In genomic region chr3:184713521-184713920, GRCh38 we compare ENCODE assay signal across 26 cellular contexts.
"Had no signal": no experiment of that assay in that cellular context is flagged by ENCODE, and none has a peak within 500 bp of the region (broad histone marks: within the 10 kb centered on the region; RNA-seq: fewer than 3 reads in every experiment).

No MANE protein-coding gene starts in this region.

- ATAC-seq: activated CD4-positive, CD25-positive, alpha-beta regulatory T cell treated with anti-CD3 and anti-CD28 coated beads, Interleukin-2, amount 50 U/mL, for 24 hours; SK-N-SH treated with all-trans-retinoic acid at 6 μM for 48 hours had no signal

- H3K27ac Mint-ChIP-seq: activated naive CD8-positive, alpha-beta T cell; activated T-cell treated with anti-CD3 and anti-CD28 coated beads, Interleukin-2, amount 50 U/mL, for 24 hours had no signal

- H3K4me3 Mint-ChIP-seq: activated T-cell treated with anti-CD3 and anti-CD28 coated beads, Interleukin-2, amount 50 U/mL, for 24 hours had no signal

- H3K27me3 ChIP-seq: brain microvascular endothelial cell, MG63, Peyer's patch, SJCRH30 had no signal

- H3K4me3 ChIP-seq: MG63, Peyer's patch, SJCRH30 had no signal

- H3K9me3 Mint-ChIP-seq: activated naive CD4-positive, alpha-beta T cell treated with anti-CD3 and anti-CD28 coated beads for 36 hours; activated T-cell treated with anti-CD3 and anti-CD28 coated beads, Interleukin-2, amount 50 U/mL, for 24 hours; activated T-helper 1 cell treated with anti-CD3 and anti-CD28 coated beads, Interleukin-12 subunit alpha, Interleukin-12 subunit beta, Interleukin-2, Interleukin-4 antibody, amounts not matched to agents 30 ng/mL and 10 ng/mL and 1 ng/mL, durations not matched to agents 14 hours and 24 hours and 36 hours had no signal

- H3K27me3 Mint-ChIP-seq: activated naive CD8-positive, alpha-beta T cell; activated T-cell treated with anti-CD3 and anti-CD28 coated beads, Interleukin-2, amount 50 U/mL, for 24 hours had no signal

- H3K9me3 ChIP-seq: MG63, Peyer's patch, SJCRH30 had no signal

- H3K27ac ChIP-seq: brain microvascular endothelial cell, Peyer's patch, RWPE1, SJCRH30 had no signal

- H3K36me3 ChIP-seq: brain microvascular endothelial cell, Peyer's patch had no signal

- DNase-seq: activated CD4-positive, alpha-beta T cell treated with anti-CD3 and anti-CD28 coated beads for 4 hours; activated CD4-positive, alpha-beta T cell treated with anti-CD3 and anti-CD28 coated beads, Interleukin-2, amount 50 U/mL, for 4 hours; activated effector memory CD4-positive, alpha-beta T cell treated with anti-CD3 and anti-CD28 coated beads, Interleukin-2, amount 50 U/mL, for 16 hours; activated naive CD4-positive, alpha-beta T cell treated with anti-CD3 and anti-CD28 coated beads for 36 hours; activated T-cell treated with anti-CD3 and anti-CD28 coated beads, Interleukin-2, amount 50 U/mL, for 24 hours; amygdala; brain microvascular endothelial cell; cerebellar nuclear complex; MG63; MV-4-11; NCI-H1092 treated with DMSO at 0.1 percent for 48 hours; NCI-H1694 treated with DMSO at 0.1 percent for 48 hours; NCI-H2029 treated with DMSO at 0.1 percent for 48 hours; NCI-H345; NCI-H510A; NK-92 treated with Interleukin-12 subunit alpha and Interleukin-12 subunit beta, amount 100 ng/mL, for 24 hours; OCI-M1; Right ventricle myocardium superior; SJCRH30; SW 1271 had no signal
